In the genomic region with DNA sequence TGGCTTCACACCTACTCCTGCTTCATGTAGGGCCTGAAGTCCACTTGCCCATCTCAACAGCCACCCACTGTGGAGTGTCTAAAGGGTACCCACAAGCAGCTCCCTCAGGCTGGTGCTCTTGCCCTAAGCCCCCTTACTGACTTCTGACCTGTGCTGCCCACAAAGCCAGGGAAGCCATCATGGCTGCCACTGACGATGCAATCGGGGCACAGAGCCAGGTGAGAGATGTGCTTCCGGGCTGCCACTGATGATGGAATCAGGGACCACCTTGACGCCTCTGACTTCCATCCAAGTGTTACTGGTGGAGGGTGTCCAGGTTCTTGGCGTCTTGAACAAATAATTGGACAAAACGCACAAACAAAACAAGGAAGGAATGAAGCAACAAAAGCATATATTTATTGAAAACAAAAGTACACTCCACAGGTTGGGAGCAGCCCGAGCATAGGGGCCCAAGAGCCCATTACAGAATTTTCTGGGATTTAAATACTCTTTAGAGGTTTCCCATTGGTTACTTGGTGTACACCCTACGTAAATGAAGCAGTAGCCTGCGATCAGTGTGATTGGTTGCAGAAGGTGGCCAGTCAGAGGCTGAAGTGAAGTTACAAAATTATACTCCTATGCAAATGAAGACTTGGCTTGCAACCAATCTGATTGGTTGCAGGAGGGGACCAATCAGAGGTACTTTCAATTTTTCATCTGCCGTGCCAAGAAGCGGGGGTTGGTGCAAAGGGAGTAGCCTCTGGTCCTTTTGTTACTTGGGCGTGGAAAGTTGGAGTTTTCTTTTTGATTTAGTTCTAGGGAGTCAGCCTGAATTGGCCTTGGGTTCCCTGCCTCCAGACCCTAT, we compare ENCODE assay signal across 17 cellular contexts. TPM values are rescaled to one million over a fixed set of nuclear protein-coding genes. Genes with fewer than 3 reads are reported as not detected.
DNase-seq lines count a peak whose midpoint lies in the region; ATAC-seq and TF ChIP-seq lines count a peak whose summit lies in the region.
"Had no signal": no experiment of that assay in that cellular context is flagged by ENCODE, and none has a peak within 500 bp of the region (broad histone marks: within the 10 kb centered on the region; RNA-seq: fewer than 3 reads in every experiment).

No MANE protein-coding gene starts in this region.

- WGBS in aorta, 2 donors: 87 to 89% methylated on average over 12 of the region's 12 CpGs

- DNase-seq in DMS 273 (lab: John Stamatoyannopoulos, UW; ENCODE audit: unreplicated experiment) (peak; percentile 86), Karpas-422 (peak; percentile 49), left kidney (ENCODE audit: low read depth, low spot score) (peak; percentile 63), tibial artery (no peak), aorta (no peak)
- DNase-seq: activated CD8-positive, alpha-beta memory T cell treated with anti-CD3 and anti-CD28 coated beads, Interleukin-2, amount 50 U/mL, for 48 hours; activated naive CD4-positive, alpha-beta T cell treated with anti-CD3 and anti-CD28 coated beads, Interleukin-2, amount 10 ng/mL, durations not matched to agents 7 days and 5 days; HFFc6; lower lobe of right lung; NCI-H1417 treated with DMSO at 0.1 percent for 48 hours; stimulated activated CD4-positive, alpha-beta T cell treated with anti-CD3 and anti-CD28 coated beads, Interleukin-1b, Interleukin-23, amount 100 ng/mL, for 48 hours had no signal

- H3K27ac ChIP-seq in Karpas-422 (ENCODE audit: low read length) (no peak overlapping the region), SU-DHL-6 (ENCODE audit: low read depth, low read length) (no peak overlapping the region), tibial artery (peak overlapping the region in 1 of 2 donors; percentile 61), aorta (ENCODE audit: low read depth in 1 of 2, low read length in 2 of 2) (no peak overlapping the region)
- H3K27ac ChIP-seq: breast epithelium, lower lobe of right lung, right atrium auricular region had no signal

- H3K9me3 ChIP-seq in Karpas-422 (ENCODE audit: low read length): no peaks in the 10 kb centered on the region
- H3K9me3 ChIP-seq in SU-DHL-6 (ENCODE audit: insufficient read depth, low read length): no peaks in the 10 kb centered on the region
- no peaks in the 10 kb centered on the region for H3K9me3 ChIP-seq in tibial artery
- H3K9me3 ChIP-seq in aorta (ENCODE audit: control insufficient read depth, low read length): no peaks in the 10 kb centered on the region
- H3K9me3 ChIP-seq: breast epithelium, lower lobe of right lung, right atrium auricular region had no signal

- H3K27me3 ChIP-seq in Karpas-422 (ENCODE audit: low read length): no peaks in the 10 kb centered on the region
- no peaks in the 10 kb centered on the region for H3K27me3 ChIP-seq in SU-DHL-6 (ENCODE audit: low read length)
- H3K27me3 ChIP-seq in tibial artery: no peaks in the 10 kb centered on the region
- no peaks in the 10 kb centered on the region for H3K27me3 ChIP-seq in aorta (ENCODE audit: control insufficient read depth in 1 of 2, insufficient read depth in 2 of 2, low read length in 1 of 2)
- H3K27me3 ChIP-seq: breast epithelium, right atrium auricular region had no signal

- H4K20me1 ChIP-seq in Karpas-422 (ENCODE audit: insufficient read depth, low read depth, low read length) (no peaks in the 10 kb centered on the region), SU-DHL-6 (ENCODE audit: low read depth, low read length) (no peaks in the 10 kb centered on the region)

- peak overlapping the region; percentile 54 for H3K4me2 ChIP-seq in Karpas-422 (ENCODE audit: low read depth, low read length, poor library complexity, severe bottlenecking)
- H3K4me2 ChIP-seq in SU-DHL-6 (ENCODE audit: low read depth, low read length, poor library complexity, severe bottlenecking): no peak overlapping the region

- no peaks in the 10 kb centered on the region for H3K36me3 ChIP-seq in Karpas-422 (ENCODE audit: insufficient read depth, low read length)
- no peaks in the 10 kb centered on the region for H3K36me3 ChIP-seq in SU-DHL-6 (ENCODE audit: low read length)
- H3K36me3 ChIP-seq in tibial artery: no peaks in the 10 kb centered on the region
- H3K36me3 ChIP-seq in aorta (ENCODE audit: control insufficient read depth in 1 of 2, insufficient read depth in 2 of 2, low read length in 1 of 2): no peaks in the 10 kb centered on the region
- H3K36me3 ChIP-seq: breast epithelium, lower lobe of right lung, right atrium auricular region had no signal

- ATAC-seq in HG03342 (IDR thresholded peaks at IDR 0.05; ENCODE audit: unreplicated experiment) (no peak), GM19397 (IDR thresholded peaks at IDR 0.05; ENCODE audit: unreplicated experiment) (no peak), aorta (ENCODE audit: low FRiP score) (no peak)
- ATAC-seq: lower lobe of right lung had no signal

- no peak for TF ChIP-seq CTCF in SU-DHL-6 (IDR thresholded peaks at IDR 0.05; ENCODE audit: insufficient read depth, low read length, poor library complexity, severe bottlenecking)
- TF ChIP-seq CTCF in tibial artery (IDR thresholded peaks at IDR 0.05): no peak

- H3K9ac ChIP-seq in Karpas-422 (ENCODE audit: low read length) (peak overlapping the region; percentile 31; the same call in 1 of the 2 replicates), SU-DHL-6 (ENCODE audit: low read length) (no peak overlapping the region)

- intact Hi-C loops in tibial artery (cut with DNase I; ENCODE audit: low total_unique reads) (loop anchor here (10.0 kb wide), 2 partner anchors 124 to 394 kb away; partner anchors contain the start of gene COPG2), aorta (cut with DNase I) (loop anchor here in 1 of 2 donors (5.0 to 10.0 kb wide), 2 partner anchors 221 to 394 kb away; partner anchors contain the start of genes COPG2 and MEST)

- peaks cover 7% of the 10 kb centered on the region for H3K4me1 ChIP-seq in Karpas-422 (ENCODE audit: low read length)
- peaks cover 0 to 41% (median 20%) of the 10 kb centered on the region in 4 donors for H3K4me1 ChIP-seq in tibial artery
- H3K4me1 ChIP-seq in aorta (ENCODE audit: control insufficient read depth in 1 of 2, insufficient read depth in 2 of 2, low read length in 2 of 2): no peaks in the 10 kb centered on the region
- H3K4me1 ChIP-seq: breast epithelium had no signal

- H2AFZ ChIP-seq in Karpas-422 (ENCODE audit: low read length) (peak overlapping the region; percentile 82; the same call in 1 of the 2 replicates), SU-DHL-6 (ENCODE audit: low read depth, low read length, severe bottlenecking) (peak overlapping the region; percentile 12)

- no peaks in the 10 kb centered on the region for H3K79me2 ChIP-seq in Karpas-422 (ENCODE audit: low read length)
- no peaks in the 10 kb centered on the region for H3K79me2 ChIP-seq in SU-DHL-6 (ENCODE audit: insufficient read depth, low read length)

- no peaks in the 10 kb centered on the region for H3F3A ChIP-seq in SU-DHL-6 (ENCODE audit: insufficient read depth)

- H3K4me3 ChIP-seq in Karpas-422 (ENCODE audit: low read length): no peak overlapping the region
- H3K4me3 ChIP-seq in SU-DHL-6 (ENCODE audit: insufficient read depth, low read length, poor library complexity, severe bottlenecking): no peak overlapping the region
- H3K4me3 ChIP-seq in tibial artery: no peak overlapping the region
- no peak overlapping the region for H3K4me3 ChIP-seq in aorta (ENCODE audit: low read length in 2 of 2)
- H3K4me3 ChIP-seq: breast epithelium, lower lobe of right lung, right atrium auricular region had no signal

- H3K9me2 ChIP-seq in Karpas-422 (replicated peaks; ENCODE audit: insufficient read depth, low read length) (no peaks in the 10 kb centered on the region), SU-DHL-6 (replicated peaks; ENCODE audit: insufficient read depth, low read length) (no peaks in the 10 kb centered on the region)

RNA-seq across cellular contexts. Expression of gene CPA2, which starts 4.5 kb away (rescaled TPM):
- not detected in 2 replicates for total RNA-seq in Karpas-422 (2014; rRNA removed; shearing (Covaris generic); ENCODE audit: low replicate concordance)
- 1 to 10 TPM in 1 of 2 donors, under 1 TPM in 1; 0.72 to 1.0 TPM for total RNA-seq in aorta
- polyA plus RNA-seq in aorta: 1 to 10 TPM in 1 of 2 donors, under 1 TPM in 1; 0.38 to 2.8 TPM
- total RNA-seq: breast epithelium; HFFc6; lower lobe of right lung; right atrium auricular region; T-helper 2 cell treated with Interferon-gamma antibody and Interleukin-4, amounts not matched to agents 100 ng/mL and 5 ng/mL, for 36 hours had no signal

RNA-seq across cellular contexts. Expression of gene CPA4, which starts 21.8 kb away (rescaled TPM):
- total RNA-seq in Karpas-422 (2014; rRNA removed; shearing (Covaris generic); ENCODE audit: low replicate concordance): not detected in 2 replicates
- 1 to 10 TPM in 1 of 2 donors, under 1 TPM in 1; 0.45 to 1.0 TPM for total RNA-seq in aorta
- under 1 TPM in 1 of 2 donors, not detected in 1; 0.18 TPM for polyA plus RNA-seq in aorta
- total RNA-seq: lower lobe of right lung; T-helper 2 cell treated with Interferon-gamma antibody and Interleukin-4, amounts not matched to agents 100 ng/mL and 5 ng/mL, for 36 hours had no signal

Comparison
In these comparisons a context has a peak if more than half of its experiments do, and no peak if none do; other contexts are left out.
1. DNase-seq: peak in DMS 273 (single experiment), Karpas-422 (single experiment) and left kidney (single experiment); none in tibial artery (0 of 2) and aorta (0 of 2).